Comparison of ENCODE assay signal across 15 cellular contexts in the genomic region with DNA sequence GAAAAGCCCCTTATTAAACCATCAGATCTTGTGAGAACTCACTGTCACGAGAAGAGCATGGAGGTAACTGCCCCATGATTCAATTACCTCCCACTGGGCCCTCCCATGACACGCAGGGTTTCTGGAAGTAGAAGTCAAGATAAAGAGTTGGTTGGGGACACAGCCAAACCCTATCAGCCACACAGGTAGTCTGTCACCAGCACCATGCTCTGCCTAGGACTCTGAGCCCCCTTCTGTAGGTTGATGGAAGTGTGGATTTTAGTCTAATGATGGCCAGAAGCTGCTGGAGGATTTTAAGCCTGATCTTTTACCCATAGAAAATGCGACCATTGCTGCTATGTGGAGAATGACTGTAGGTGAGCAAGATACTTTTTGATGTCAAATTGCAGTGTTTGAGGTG.
DNase-seq lines count a peak whose midpoint lies in the region; ATAC-seq and TF ChIP-seq lines count a peak whose summit lies in the region.
"Had no signal": no experiment of that assay in that cellular context is flagged by ENCODE, and none has a peak within 500 bp of the region (broad histone marks: within the 10 kb centered on the region; RNA-seq: fewer than 3 reads in every experiment).

No MANE protein-coding gene starts in this region.

- no peak overlapping the region for H3K4me3 Mint-ChIP-seq in activated CD4-positive, alpha-beta T cell treated with anti-CD3 and anti-CD28 coated beads for 36 hours
- H3K4me3 Mint-ChIP-seq in WTC11 (no peak overlapping the region), endothelial cell (ENCODE audit: unreplicated experiment) (no peak overlapping the region)
- H3K4me3 Mint-ChIP-seq in stimulated activated memory B cell treated with anti-CD40 and anti-IgM and Interleukin-4, amounts not matched to agents 10 μg/mL and 1 μg/mL and 100 μg/mL, for 72 hours: no peak overlapping the region

- H3K27ac Mint-ChIP-seq in activated CD4-positive, alpha-beta T cell treated with anti-CD3 and anti-CD28 coated beads for 36 hours: peak overlapping the region; percentile 48
- H3K27ac Mint-ChIP-seq in WTC11 (peak overlapping the region; percentile 41), endothelial cell (ENCODE audit: unreplicated experiment) (peak overlapping the region; percentile 48)
- peak overlapping the region; percentile 61 for H3K27ac Mint-ChIP-seq in stimulated activated memory B cell treated with anti-CD40 and anti-IgM and Interleukin-4, amounts not matched to agents 10 μg/mL and 1 μg/mL and 100 μg/mL, for 72 hours

- intact Hi-C loops in activated CD4-positive, alpha-beta T cell treated with anti-CD3 and anti-CD28 coated beads for 36 hours (cut with DNase I, micrococcal nuclease): no loop called here

- POLR2A ChIA-PET in activated CD4-positive, alpha-beta T cell treated with anti-CD3 and anti-CD28 coated beads for 36 hours (lab: Charles Lee): no interaction called here
- POLR2A ChIA-PET in WTC11 (lab: Charles Lee): no interaction called here

- peaks cover 57% of the 10 kb centered on the region for H3K36me3 Mint-ChIP-seq in activated CD4-positive, alpha-beta T cell treated with anti-CD3 and anti-CD28 coated beads for 36 hours (ENCODE audit: low read depth)
- H3K36me3 Mint-ChIP-seq in WTC11: peaks cover 10% of the 10 kb centered on the region
- H3K36me3 Mint-ChIP-seq in endothelial cell (ENCODE audit: low read depth, unreplicated experiment): peaks cover 30% of the 10 kb centered on the region
- peaks cover 32% of the 10 kb centered on the region for H3K36me3 Mint-ChIP-seq in stimulated activated memory B cell treated with anti-CD40 and anti-IgM and Interleukin-4, amounts not matched to agents 10 μg/mL and 1 μg/mL and 100 μg/mL, for 72 hours

- TF ChIP-seq CTCF in WTC11 (IDR thresholded peaks at IDR 0.05) (no peak), endothelial cell (IDR thresholded peaks at IDR 0.05; ENCODE audit: unreplicated experiment) (no peak)

- CTCF ChIA-PET in activated CD4-positive, alpha-beta T cell treated with anti-CD3 and anti-CD28 coated beads for 36 hours (lab: Charles Lee): interaction anchor here (0.6 to 1.1 kb wide), 3 partner anchors 109 to 181 kb away, joined by 3 read pairs; no protein-coding TSS in a partner anchor
- CTCF ChIA-PET in WTC11 (lab: Charles Lee): interaction anchor here (0.9 kb wide), 1 partner anchor 9 kb away, joined by 3 read pairs; no protein-coding TSS in a partner anchor

- no peak for DNase-seq in activated CD4-positive, alpha-beta T cell treated with anti-CD3 and anti-CD28 coated beads for 36 hours
- no peak for DNase-seq in activated CD4-positive, alpha-beta T cell treated with anti-CD3 and anti-CD28 coated beads, Interleukin-2, amount 50 U/mL, for 1 hour
- DNase-seq in WTC11 (ENCODE audit: low spot score) (no peak), endothelial cell (ENCODE audit: low spot score) (no peak), NCI-H2171 treated with DMSO at 0.1 percent for 48 hours (lab: John Stamatoyannopoulos, UW) (no peak), NCI-H524 treated with DMSO at 0.1 percent for 48 hours (lab: John Stamatoyannopoulos, UW) (no peak)
- DNase-seq: 8988T, Caco-2, KBM-7, kidney, NCI-H1694, testis had no signal

- H3K4me1 Mint-ChIP-seq in activated CD4-positive, alpha-beta T cell treated with anti-CD3 and anti-CD28 coated beads for 36 hours: peaks cover 69% of the 10 kb centered on the region
- H3K4me1 Mint-ChIP-seq in WTC11 (peaks cover 22% of the 10 kb centered on the region), endothelial cell (ENCODE audit: unreplicated experiment) (peaks cover 71% of the 10 kb centered on the region)
- peaks cover 61% of the 10 kb centered on the region for H3K4me1 Mint-ChIP-seq in stimulated activated memory B cell treated with anti-CD40 and anti-IgM and Interleukin-4, amounts not matched to agents 10 μg/mL and 1 μg/mL and 100 μg/mL, for 72 hours

- H3K27me3 Mint-ChIP-seq in activated CD4-positive, alpha-beta T cell treated with anti-CD3 and anti-CD28 coated beads for 36 hours: no peaks in the 10 kb centered on the region
- no peaks in the 10 kb centered on the region for H3K27me3 Mint-ChIP-seq in WTC11 (ENCODE audit: low read depth)
- peaks cover 10% of the 10 kb centered on the region for H3K27me3 Mint-ChIP-seq in endothelial cell (ENCODE audit: unreplicated experiment)
- H3K27me3 Mint-ChIP-seq in stimulated activated memory B cell treated with anti-CD40 and anti-IgM and Interleukin-4, amounts not matched to agents 10 μg/mL and 1 μg/mL and 100 μg/mL, for 72 hours: no peaks in the 10 kb centered on the region

- peaks cover 9% of the 10 kb centered on the region for H3K9me3 Mint-ChIP-seq in activated CD4-positive, alpha-beta T cell treated with anti-CD3 and anti-CD28 coated beads for 36 hours (ENCODE audit: low read depth)
- H3K9me3 Mint-ChIP-seq in WTC11 (no peaks in the 10 kb centered on the region), endothelial cell (ENCODE audit: unreplicated experiment) (no peaks in the 10 kb centered on the region)
- peaks cover 6% of the 10 kb centered on the region for H3K9me3 Mint-ChIP-seq in stimulated activated memory B cell treated with anti-CD40 and anti-IgM and Interleukin-4, amounts not matched to agents 10 μg/mL and 1 μg/mL and 100 μg/mL, for 72 hours

- no peak for ATAC-seq in activated CD4-positive, alpha-beta T cell treated with anti-CD3 and anti-CD28 coated beads for 36 hours
- ATAC-seq in WTC11 (peak; percentile 59), GM21825 (IDR thresholded peaks at IDR 0.05; ENCODE audit: unreplicated experiment) (no peak)
- ATAC-seq in stimulated activated memory B cell treated with anti-CD40 and anti-IgM and Interleukin-4, amounts not matched to agents 10 μg/mL and 1 μg/mL and 100 μg/mL, for 72 hours: no peak
- ATAC-seq: sciatic nerve had no signal

TF ChIP-seq in WTC11, 78 proteins besides CTCF, POLR2A, EP300 and RAD21 (continues in another document):
- TF ChIP-seq, protein P1, sequence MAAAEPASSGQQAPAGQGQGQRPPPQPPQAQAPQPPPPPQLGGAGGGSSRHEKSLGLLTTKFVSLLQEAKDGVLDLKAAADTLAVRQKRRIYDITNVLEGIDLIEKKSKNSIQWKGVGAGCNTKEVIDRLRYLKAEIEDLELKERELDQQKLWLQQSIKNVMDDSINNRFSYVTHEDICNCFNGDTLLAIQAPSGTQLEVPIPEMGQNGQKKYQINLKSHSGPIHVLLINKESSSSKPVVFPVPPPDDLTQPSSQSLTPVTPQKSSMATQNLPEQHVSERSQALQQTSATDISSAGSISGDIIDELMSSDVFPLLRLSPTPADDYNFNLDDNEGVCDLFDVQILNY (CRISPR knock-in tag; IDR thresholded peaks at IDR 0.05): no peak
- TF ChIP-seq ETV6 (CRISPR knock-in tag; IDR thresholded peaks at IDR 0.05): no peak
- no peak for TF ChIP-seq GABPB1 (CRISPR knock-in tag; IDR thresholded peaks at IDR 0.05)
- TF ChIP-seq, protein P2, sequence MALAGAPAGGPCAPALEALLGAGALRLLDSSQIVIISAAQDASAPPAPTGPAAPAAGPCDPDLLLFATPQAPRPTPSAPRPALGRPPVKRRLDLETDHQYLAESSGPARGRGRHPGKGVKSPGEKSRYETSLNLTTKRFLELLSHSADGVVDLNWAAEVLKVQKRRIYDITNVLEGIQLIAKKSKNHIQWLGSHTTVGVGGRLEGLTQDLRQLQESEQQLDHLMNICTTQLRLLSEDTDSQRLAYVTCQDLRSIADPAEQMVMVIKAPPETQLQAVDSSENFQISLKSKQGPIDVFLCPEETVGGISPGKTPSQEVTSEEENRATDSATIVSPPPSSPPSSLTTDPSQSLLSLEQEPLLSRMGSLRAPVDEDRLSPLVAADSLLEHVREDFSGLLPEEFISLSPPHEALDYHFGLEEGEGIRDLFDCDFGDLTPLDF (CRISPR knock-in tag; IDR thresholded peaks at IDR 0.05): no peak
- TF ChIP-seq NFYB (CRISPR knock-in tag; conservative IDR thresholded peaks at IDR 0.05; ENCODE audit: low read depth): no peak
- TF ChIP-seq KAT7 (CRISPR knock-in tag; IDR thresholded peaks at IDR 0.05; ENCODE audit: borderline replicate concordance): no peak
- no peak for TF ChIP-seq GRHL2 (CRISPR knock-in tag; IDR thresholded peaks at IDR 0.05; ENCODE audit: insufficient replicate concordance, severe bottlenecking)
- TF ChIP-seq, protein P3, sequence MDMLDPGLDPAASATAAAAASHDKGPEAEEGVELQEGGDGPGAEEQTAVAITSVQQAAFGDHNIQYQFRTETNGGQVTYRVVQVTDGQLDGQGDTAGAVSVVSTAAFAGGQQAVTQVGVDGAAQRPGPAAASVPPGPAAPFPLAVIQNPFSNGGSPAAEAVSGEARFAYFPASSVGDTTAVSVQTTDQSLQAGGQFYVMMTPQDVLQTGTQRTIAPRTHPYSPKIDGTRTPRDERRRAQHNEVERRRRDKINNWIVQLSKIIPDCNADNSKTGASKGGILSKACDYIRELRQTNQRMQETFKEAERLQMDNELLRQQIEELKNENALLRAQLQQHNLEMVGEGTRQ (CRISPR knock-in tag; IDR thresholded peaks at IDR 0.05): no peak
- TF ChIP-seq ZNF423 (CRISPR knock-in tag; IDR thresholded peaks at IDR 0.05): no peak
- TF ChIP-seq, protein P4, sequence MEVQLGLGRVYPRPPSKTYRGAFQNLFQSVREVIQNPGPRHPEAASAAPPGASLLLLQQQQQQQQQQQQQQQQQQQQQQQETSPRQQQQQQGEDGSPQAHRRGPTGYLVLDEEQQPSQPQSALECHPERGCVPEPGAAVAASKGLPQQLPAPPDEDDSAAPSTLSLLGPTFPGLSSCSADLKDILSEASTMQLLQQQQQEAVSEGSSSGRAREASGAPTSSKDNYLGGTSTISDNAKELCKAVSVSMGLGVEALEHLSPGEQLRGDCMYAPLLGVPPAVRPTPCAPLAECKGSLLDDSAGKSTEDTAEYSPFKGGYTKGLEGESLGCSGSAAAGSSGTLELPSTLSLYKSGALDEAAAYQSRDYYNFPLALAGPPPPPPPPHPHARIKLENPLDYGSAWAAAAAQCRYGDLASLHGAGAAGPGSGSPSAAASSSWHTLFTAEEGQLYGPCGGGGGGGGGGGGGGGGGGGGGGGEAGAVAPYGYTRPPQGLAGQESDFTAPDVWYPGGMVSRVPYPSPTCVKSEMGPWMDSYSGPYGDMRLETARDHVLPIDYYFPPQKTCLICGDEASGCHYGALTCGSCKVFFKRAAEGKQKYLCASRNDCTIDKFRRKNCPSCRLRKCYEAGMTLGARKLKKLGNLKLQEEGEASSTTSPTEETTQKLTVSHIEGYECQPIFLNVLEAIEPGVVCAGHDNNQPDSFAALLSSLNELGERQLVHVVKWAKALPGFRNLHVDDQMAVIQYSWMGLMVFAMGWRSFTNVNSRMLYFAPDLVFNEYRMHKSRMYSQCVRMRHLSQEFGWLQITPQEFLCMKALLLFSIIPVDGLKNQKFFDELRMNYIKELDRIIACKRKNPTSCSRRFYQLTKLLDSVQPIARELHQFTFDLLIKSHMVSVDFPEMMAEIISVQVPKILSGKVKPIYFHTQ (CRISPR knock-in tag; IDR thresholded peaks at IDR 0.05): no peak
- TF ChIP-seq, protein P5, sequence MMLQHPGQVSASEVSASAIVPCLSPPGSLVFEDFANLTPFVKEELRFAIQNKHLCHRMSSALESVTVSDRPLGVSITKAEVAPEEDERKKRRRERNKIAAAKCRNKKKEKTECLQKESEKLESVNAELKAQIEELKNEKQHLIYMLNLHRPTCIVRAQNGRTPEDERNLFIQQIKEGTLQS (CRISPR knock-in tag; conservative IDR thresholded peaks at IDR 0.05): no peak
